6 cellular contexts compared by ENCODE assay signal in genomic region chr20:3785240-3786125, GRCh38. TPM values are rescaled to one million over a fixed set of nuclear protein-coding genes. Genes with fewer than 3 reads are reported as not detected.
DNase-seq lines count a peak whose midpoint lies in the region; ATAC-seq and TF ChIP-seq lines count a peak whose summit lies in the region.

No MANE protein-coding gene starts in this region.

- H3K27me3 Mint-ChIP-seq in CD4-positive, alpha-beta T cell: no peaks in the 10 kb centered on the region
- H3K27me3 Mint-ChIP-seq in T-helper 17 cell: no peaks in the 10 kb centered on the region

- POLR2A ChIA-PET in CD4-positive, alpha-beta T cell (lab: Charles Lee): interaction anchor here (0.8 to 8.5 kb wide), 9 partner anchors 7 to 70 kb away, joined by 3 to 89 read pairs (median 16); partner anchors contain the start of genes ADISSP, AP5S1 and CDC25B

- no peak for TF ChIP-seq CTCF in CD4-positive, alpha-beta T cell (IDR thresholded peaks at IDR 0.05)
- TF ChIP-seq CTCF in kidney epithelial cell (IDR thresholded peaks at IDR 0.05; ENCODE audit: insufficient read depth, low read length, poor library complexity, severe bottlenecking): no peak

- no peaks in the 10 kb centered on the region for H3K36me3 ChIP-seq in kidney epithelial cell (ENCODE audit: control insufficient read depth, insufficient read depth, low read length)

- CTCF ChIA-PET in CD4-positive, alpha-beta T cell (lab: Charles Lee): interaction anchor here (1.6 to 4.3 kb wide), 5 partner anchors 10 to 69 kb away, joined by 4 to 59 read pairs (median 20); partner anchors contain the start of genes AP5S1 and CDC25B

- no peaks in the 10 kb centered on the region for H3K27me3 ChIP-seq in CD4-positive, alpha-beta T cell (ENCODE audit: control insufficient read depth, insufficient read depth, low read length)
- H3K27me3 ChIP-seq in kidney epithelial cell (ENCODE audit: control insufficient read depth, insufficient read depth, low read length): no peaks in the 10 kb centered on the region

- no peaks in the 10 kb centered on the region for H3K9me3 Mint-ChIP-seq in CD4-positive, alpha-beta T cell

- peak overlapping the region; percentile 63 for H3K4me3 ChIP-seq in kidney epithelial cell (ENCODE audit: low read depth, low read length)

- peak overlapping the region; percentile 50 for H3K27ac Mint-ChIP-seq in CD4-positive, alpha-beta T cell
- H3K27ac Mint-ChIP-seq in T-helper 17 cell: peak overlapping the region; percentile 75

- peak overlapping the region; percentile 70 for H3K27ac ChIP-seq in CD4-positive, alpha-beta T cell (ENCODE audit: low read depth, low read length)

- no peaks in the 10 kb centered on the region for H3K9me3 ChIP-seq in CD4-positive, alpha-beta T cell (ENCODE audit: control insufficient read depth, low read length)
- H3K9me3 ChIP-seq in T-helper 17 cell (ENCODE audit: control insufficient read depth, low read length, poor library complexity, severe bottlenecking): no peaks in the 10 kb centered on the region

- intact Hi-C loops in CD4-positive, alpha-beta T cell (cut with DNase I, micrococcal nuclease): loop anchor here in 1 of 2 experiments (1.0 to 2.0 kb wide), 3 partner anchors 35 to 70 kb away; partner anchors contain the start of genes AP5S1 and MAVS

- H3K36me3 Mint-ChIP-seq in CD4-positive, alpha-beta T cell (ENCODE audit: low read depth): no peaks in the 10 kb centered on the region
- H3K36me3 Mint-ChIP-seq in T-helper 17 cell (ENCODE audit: low read depth): no peaks in the 10 kb centered on the region

- H3K4me1 Mint-ChIP-seq in CD4-positive, alpha-beta T cell (ENCODE audit: low read depth): peaks cover 51% of the 10 kb centered on the region
- peaks cover 31% of the 10 kb centered on the region for H3K4me1 Mint-ChIP-seq in T-helper 17 cell

- no peak overlapping the region for H3K4me3 Mint-ChIP-seq in CD4-positive, alpha-beta T cell
- peak overlapping the region; percentile 82 for H3K4me3 Mint-ChIP-seq in T-helper 17 cell

- no peak for ATAC-seq in CD4-positive, alpha-beta T cell (ENCODE audit: poor library complexity)
- no peak for ATAC-seq in T-helper 17 cell
- no peak for ATAC-seq in HG03520 (IDR thresholded peaks at IDR 0.05; ENCODE audit: unreplicated experiment)

- no peak for DNase-seq in CD4-positive, alpha-beta T cell
- no peak for DNase-seq in T-helper 17 cell
- DNase-seq in kidney epithelial cell (ENCODE audit: low read depth): no peak
- DNase-seq in DMS79 treated with DMSO at 0.1 percent for 48 hours (lab: John Stamatoyannopoulos, UW): no peak
- DNase-seq in central memory CD4-positive, alpha-beta T cell: no peak

RNA-seq across cellular contexts. Expression of gene CENPB, which starts 1.1 kb away (rescaled TPM):
- 10 to 100 TPM; 25.1 to 25.3 TPM for total RNA-seq in CD4-positive, alpha-beta T cell
- total RNA-seq in T-helper 17 cell: 10 to 100 TPM; 36.9 to 40.2 TPM
- total RNA-seq in kidney epithelial cell: 66.2 and 73.3 TPM in 2 replicates

RNA-seq across cellular contexts. Expression of gene SPEF1, which starts 4.2 kb away (rescaled TPM):
- not detected for total RNA-seq in CD4-positive, alpha-beta T cell
- total RNA-seq in T-helper 17 cell: under 1 TPM in 1 of 2 donors, not detected in 1; 0.18 TPM
- 0.07 TPM in 1 of 2 replicates, not detected in the other for total RNA-seq in kidney epithelial cell

RNA-seq across cellular contexts. Expression of gene CDC25B, which starts 10.6 kb away (rescaled TPM):
- 100 to 1,000 TPM; 144 TPM for total RNA-seq in CD4-positive, alpha-beta T cell
- total RNA-seq in T-helper 17 cell: 100 to 1,000 TPM; 220 to 223 TPM
- 8.3 and 13.0 TPM in 2 replicates for total RNA-seq in kidney epithelial cell

RNA-seq across cellular contexts. Expression of gene ADISSP, which starts 17.9 kb away (rescaled TPM):
- 10 to 100 TPM; 11.2 to 11.6 TPM for total RNA-seq in CD4-positive, alpha-beta T cell
- total RNA-seq in T-helper 17 cell: 10 to 100 TPM; 13.3 to 19.0 TPM
- total RNA-seq in kidney epithelial cell: 34.8 and 35.2 TPM in 2 replicates

RNA-seq across cellular contexts. Expression of gene AP5S1, which starts 34.9 kb away (rescaled TPM):
- total RNA-seq in CD4-positive, alpha-beta T cell: 1 to 10 TPM; 6.0 TPM
- total RNA-seq in T-helper 17 cell (10 to 100 TPM; 11.3 to 11.9 TPM), kidney epithelial cell (13.7 and 15.0 TPM in 2 replicates)

Comparison
In these comparisons a context has a peak if more than half of its experiments do, and no peak if none do; other contexts are left out.
1. RNA of gene CDC25B, which starts 10.6 kb away (total RNA-seq): 220 to 223 TPM in T-helper 17 cell and 144 TPM in CD4-positive, alpha-beta T cell; 8.3 to 13.0 TPM in kidney epithelial cell; every median in the first group is over 10 times any median in the second.